Comparison of ENCODE assay signal across 20 cellular contexts in the genomic region with DNA sequence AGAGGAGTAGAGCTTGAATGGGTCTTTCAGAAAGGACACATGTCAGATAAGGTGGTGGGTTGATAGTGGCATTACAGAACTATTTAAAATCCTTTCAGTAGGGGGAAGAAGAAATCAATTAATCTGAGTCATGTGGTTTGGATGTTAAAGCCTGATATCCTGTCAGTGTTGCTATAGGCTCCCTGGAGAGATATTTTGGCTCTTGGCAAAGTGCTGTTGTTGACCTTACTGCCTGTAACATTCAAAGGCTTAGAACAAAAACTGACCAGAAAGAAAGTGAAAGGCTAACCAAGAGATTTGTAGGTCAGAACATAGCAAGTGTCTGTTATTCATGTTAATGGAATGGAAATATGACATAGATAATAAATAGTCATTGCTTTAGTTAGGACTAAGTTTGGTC.
DNase-seq lines count a peak whose midpoint lies in the region; ATAC-seq lines count a peak whose summit lies in the region.
"Had no signal": no experiment of that assay in that cellular context is flagged by ENCODE, and none has a peak within 500 bp of the region (broad histone marks: within the 10 kb centered on the region; RNA-seq: fewer than 3 reads in every experiment).

No MANE protein-coding gene starts in this region.

- DNase-seq in OCI-M1 (lab: John Stamatoyannopoulos, UW) (peak; percentile 84), brain pericyte (ENCODE audit: low read depth, low spot score) (peak; percentile 30), fibroblast of the conjunctiva (ENCODE audit: low read depth) (peak; percentile 16), C1 segment of cervical spinal cord (lab: John Stamatoyannopoulos, UW) (no peak)
- DNase-seq: CD8-positive, alpha-beta memory T cell; DMS 273 treated with DMSO at 0.1 percent for 48 hours; DMS79 treated with DMSO at 0.1 percent for 48 hours; GF-D8; KBM-7; MG63; NCI-H1694; NCI-H2029 treated with DMSO at 0.1 percent for 48 hours; NCI-H446 treated with DMSO at 0.1 percent for 48 hours; NCI-H526; SHP77 treated with DMSO at 0.1 percent for 48 hours had no signal

- ATAC-seq in GM18907 (IDR thresholded peaks at IDR 0.05; ENCODE audit: unreplicated experiment) (no peak), HG02973 (IDR thresholded peaks at IDR 0.05; ENCODE audit: unreplicated experiment) (no peak), HG02678 (IDR thresholded peaks at IDR 0.05; ENCODE audit: unreplicated experiment) (no peak)
- ATAC-seq: A549, Panc1 had no signal

Comparison
In these comparisons a context has a peak if more than half of its experiments do, and no peak if none do; other contexts are left out.
1. DNase-seq: peak in OCI-M1 (single experiment), brain pericyte (single experiment) and fibroblast of the conjunctiva (single experiment); none in C1 segment of cervical spinal cord (0 of 14).